Comparison of ENCODE assay signal across 1 cellular context in genomic region chrX:48896611-48897011, GRCh38.
TF ChIP-seq lines count a peak whose summit lies in the region.

No MANE protein-coding gene starts in this region.

TF ChIP-seq in WTC11, 78 proteins besides CTCF, POLR2A, EP300 and RAD21 (continued from another document):
- TF ChIP-seq IRF1 (CRISPR knock-in tag; IDR thresholded peaks at IDR 0.05), result no peak
- TF ChIP-seq ZNF416 (CRISPR knock-in tag; IDR thresholded peaks at IDR 0.05), result no peak
- no peak for TF ChIP-seq ZNF138 (CRISPR knock-in tag; conservative IDR thresholded peaks at IDR 0.05)
- no peak for TF ChIP-seq JUN (CRISPR knock-in tag; IDR thresholded peaks at IDR 0.05)
- no peak for TF ChIP-seq JAZF1 (CRISPR knock-in tag; IDR thresholded peaks at IDR 0.05)
- TF ChIP-seq RORB (CRISPR knock-in tag; IDR thresholded peaks at IDR 0.05), result no peak
